8 cellular contexts compared by ENCODE assay signal in genomic region chr11:118530683-118531596, GRCh38. TPM values are rescaled to one million over a fixed set of nuclear protein-coding genes. Genes with fewer than 3 reads are reported as not detected.
DNase-seq lines count a peak whose midpoint lies in the region; ATAC-seq and TF ChIP-seq lines count a peak whose summit lies in the region.

TSS of gene TMEM25 (plus strand) at chr11:118531192. CDS start at chr11:118531802, 610 bp downstream.

- peaks cover 3% of the 10 kb centered on the region for H3K4me1 ChIP-seq in iPS DF 6.9 (ENCODE audit: control insufficient read depth, insufficient read depth, low read length)

- no CpG with 5 or more reads among the region's 94 CpGs for WGBS in iPS DF 6.9 (ENCODE audit: insufficient coverage, insufficient read length)

- no peaks in the 10 kb centered on the region; the same call in 1 of the 2 replicates for H3K36me3 ChIP-seq in iPS DF 6.9 (ENCODE audit: control insufficient read depth, insufficient read depth, low read length)

- peak; percentile 79 for DNase-seq in KG1 (lab: John Stamatoyannopoulos, UW)
- DNase-seq in T-helper 9 cell, result peak; percentile 57
- peak; percentile 85 for DNase-seq in astrocyte of the hippocampus (ENCODE audit: low read depth, low spot score)
- no peak for DNase-seq in iPS DF 6.9 (ENCODE audit: low read depth, low spot score)
- no peak for DNase-seq in sciatic nerve (ENCODE audit: low spot score)
- DNase-seq in DMS114 treated with DMSO at 0.1 percent for 48 hours (lab: John Stamatoyannopoulos, UW; ENCODE audit: unreplicated experiment), result no peak

- H3K27ac ChIP-seq in C4-2B (peak within 1 kb of the TSS; percentile 74), iPS DF 6.9 (ENCODE audit: low read length) (no peak within 1 kb of the TSS)

- TF ChIP-seq CTCF in C4-2B (conservative IDR thresholded peaks at IDR 0.05), result no peak

- no peaks in the 10 kb centered on the region for H3K9me3 ChIP-seq in iPS DF 6.9 (ENCODE audit: control insufficient read depth, insufficient read depth, low read length)

- intact Hi-C loops in sciatic nerve (cut with DNase I), result no loop called here

- ATAC-seq in GM19438 (IDR thresholded peaks at IDR 0.05; ENCODE audit: low read depth, unreplicated experiment) (peak; percentile 75), sciatic nerve (peak; percentile 73)

- no peaks in the 10 kb centered on the region for H3K27me3 ChIP-seq in iPS DF 6.9 (ENCODE audit: control insufficient read depth, insufficient read depth, low read length)

- peak within 1 kb of the TSS; percentile 63 for H3K4me3 ChIP-seq in iPS DF 6.9 (ENCODE audit: low read length)

RNA-seq across cellular contexts. Expression of gene TMEM25, which starts in this region (rescaled TPM):
- total RNA-seq in sciatic nerve, result 20.9 TPM

Comparison
In these comparisons a context has a peak if more than half of its experiments do, and no peak if none do; other contexts are left out.
1. DNase-seq: peak in KG1 (single experiment), T-helper 9 cell (single experiment) and astrocyte of the hippocampus (single experiment); none in iPS DF 6.9 (single experiment), sciatic nerve (single experiment) and DMS114 treated with DMSO at 0.1 percent for 48 hours (single experiment).